ENCODE assay signal across 10 cellular contexts in genomic region chr1:50620680-50621329, GRCh38.
DNase-seq lines count a peak whose midpoint lies in the region; ATAC-seq and TF ChIP-seq lines count a peak whose summit lies in the region.
"Had no signal": no experiment of that assay in that cellular context is flagged by ENCODE, and none has a peak within 500 bp of the region (broad histone marks: within the 10 kb centered on the region; RNA-seq: fewer than 3 reads in every experiment).

No MANE protein-coding gene starts in this region.

- intact Hi-C loops in Caco-2 (cut with micrococcal nuclease; ENCODE audit: unreplicated experiment) (loop anchor here (1.0 kb wide), 2 partner anchors 24 to 83 kb away; no protein-coding TSS in a partner anchor), left lung (cut with DNase I) (no loop called here)

- no peaks in the 10 kb centered on the region for H3K9me3 Mint-ChIP-seq in Caco-2 (ENCODE audit: unreplicated experiment)
- peaks cover 9% of the 10 kb centered on the region for H3K9me3 Mint-ChIP-seq in activated naive CD8-positive, alpha-beta T cell treated with anti-CD3 and anti-CD28 coated beads, Interleukin-2, amount 50 U/mL, for 24 hours

- H3K4me1 ChIP-seq in Caco-2 = no peaks in the 10 kb centered on the region
- no peaks in the 10 kb centered on the region for H3K4me1 ChIP-seq in adipocyte (ENCODE audit: control insufficient read depth, insufficient read depth, low read length)
- H3K4me1 ChIP-seq in left lung = no peaks in the 10 kb centered on the region

- H3K27me3 Mint-ChIP-seq in Caco-2 (ENCODE audit: insufficient read depth, unreplicated experiment) = no peaks in the 10 kb centered on the region
- H3K27me3 Mint-ChIP-seq in activated naive CD8-positive, alpha-beta T cell treated with anti-CD3 and anti-CD28 coated beads, Interleukin-2, amount 50 U/mL, for 24 hours = no peaks in the 10 kb centered on the region

- H3K9me3 ChIP-seq in Caco-2 (no peaks in the 10 kb centered on the region), adipocyte (ENCODE audit: control insufficient read depth, low read length) (no peaks in the 10 kb centered on the region), left lung (no peaks in the 10 kb centered on the region)

- ATAC-seq in left lung (peak; percentile 97), HG03196 (IDR thresholded peaks at IDR 0.05; ENCODE audit: unreplicated experiment) (no peak)
- ATAC-seq in activated naive CD8-positive, alpha-beta T cell treated with anti-CD3 and anti-CD28 coated beads, Interleukin-2, amount 50 U/mL, for 24 hours = no peak
- ATAC-seq: stimulated activated naive CD8-positive, alpha-beta T cell treated with anti-CD3 and anti-CD28 coated beads, Interleukin-15, Interleukin-2, amounts not matched to agents 100 U/mL and 50 U/mL, for 24 hours had no signal

- H3K4me1 Mint-ChIP-seq in Caco-2 (ENCODE audit: low read depth, unreplicated experiment) = no peaks in the 10 kb centered on the region
- no peaks in the 10 kb centered on the region for H3K4me1 Mint-ChIP-seq in activated naive CD8-positive, alpha-beta T cell treated with anti-CD3 and anti-CD28 coated beads, Interleukin-2, amount 50 U/mL, for 24 hours
- H3K4me1 Mint-ChIP-seq: mesothelial cell of epicardium had no signal

- peak; percentile 17 to 61 for TF ChIP-seq CTCF in Caco-2 (IDR thresholded peaks at IDR 0.05; ENCODE audit: insufficient read depth in 1 of 2, low read depth in 1 of 2, low read length in 1 of 2, severe bottlenecking in 1 of 2, unreplicated experiment in 1 of 2)
- peak in 1 of 2 donors; percentile 31 for TF ChIP-seq CTCF in left lung (IDR thresholded peaks at IDR 0.05)

- H3K27me3 ChIP-seq in Caco-2 (replicated peaks; ENCODE audit: control insufficient read depth, insufficient read depth, low read length) (no peaks in the 10 kb centered on the region), adipocyte (replicated peaks; ENCODE audit: control insufficient read depth, insufficient read depth, low read length) (no peaks in the 10 kb centered on the region), left lung (no peaks in the 10 kb centered on the region)

- peak overlapping the region in 1 of 2 donors; percentile 70 for H3K27ac ChIP-seq in left lung

- BruUV-seq in Caco-2 (replicated peaks; lab: Mats Ljungman, UMichigan) = no TSS peak

- H3K36me3 ChIP-seq in Caco-2 (ENCODE audit: control insufficient read depth, insufficient read depth, low read length) (no peaks in the 10 kb centered on the region), adipocyte (ENCODE audit: control insufficient read depth, insufficient read depth, low read length, severe bottlenecking) (no peaks in the 10 kb centered on the region), left lung (no peaks in the 10 kb centered on the region)

- peak overlapping the region; percentile 50 for H3K27ac Mint-ChIP-seq in Caco-2 (ENCODE audit: unreplicated experiment)
- H3K27ac Mint-ChIP-seq in activated naive CD8-positive, alpha-beta T cell treated with anti-CD3 and anti-CD28 coated beads, Interleukin-2, amount 50 U/mL, for 24 hours = no peak overlapping the region
- H3K27ac Mint-ChIP-seq: mesothelial cell of epicardium had no signal

- CTCF ChIA-PET in Caco-2 (lab: Charles Lee) = interaction anchor here (0.6 to 1.7 kb wide), 7 partner anchors 12 to 149 kb away, joined by 3 to 15 read pairs (median 3); no protein-coding TSS in a partner anchor

- no peak overlapping the region for H3K9ac ChIP-seq in adipocyte (ENCODE audit: low read length)

- DNase-seq in Caco-2 (peak; percentile 25 to 27), HuH-7 (ENCODE audit: low spot score) (peak; percentile 14), adipocyte (ENCODE audit: low read depth) (peak; percentile 35), left lung (peak; percentile 83 to 84)
- no peak for DNase-seq in activated naive CD8-positive, alpha-beta T cell treated with anti-CD3 and anti-CD28 coated beads, Interleukin-2, amount 50 U/mL, for 24 hours
- no peak for DNase-seq in stimulated activated naive CD4-positive, alpha-beta T cell (lab: John Stamatoyannopoulos, UW)
- DNase-seq in activated CD8-positive, alpha-beta memory T cell treated with anti-CD3 and anti-CD28 coated beads for 24 hours = no peak
- DNase-seq: stimulated activated naive CD8-positive, alpha-beta T cell treated with anti-CD3 and anti-CD28 coated beads, Interleukin-15, Interleukin-2, amounts not matched to agents 100 U/mL and 50 U/mL, for 24 hours had no signal

- H3K4me3 ChIP-seq in Caco-2 (ENCODE audit: low read depth, low read length) (no peak overlapping the region), adipocyte (ENCODE audit: low read length) (no peak overlapping the region), left lung (no peak overlapping the region)

- H3K4me3 Mint-ChIP-seq in Caco-2 (ENCODE audit: unreplicated experiment) = no peak overlapping the region
- no peak overlapping the region for H3K4me3 Mint-ChIP-seq in activated naive CD8-positive, alpha-beta T cell treated with anti-CD3 and anti-CD28 coated beads, Interleukin-2, amount 50 U/mL, for 24 hours
- H3K4me3 Mint-ChIP-seq: mesothelial cell of epicardium had no signal

- POLR2A ChIA-PET in Caco-2 (lab: Charles Lee) = no interaction called here

- H3K36me3 Mint-ChIP-seq in Caco-2 (ENCODE audit: insufficient read depth, unreplicated experiment) = peaks cover 22% of the 10 kb centered on the region
- H3K36me3 Mint-ChIP-seq in activated naive CD8-positive, alpha-beta T cell treated with anti-CD3 and anti-CD28 coated beads, Interleukin-2, amount 50 U/mL, for 24 hours (ENCODE audit: low read depth) = peaks cover 18% of the 10 kb centered on the region

Comparison
In these comparisons a context has a peak if more than half of its experiments do, and no peak if none do; other contexts are left out.
1. DNase-seq: peak in Caco-2 (2 of 2), HuH-7 (single experiment), adipocyte (single experiment) and left lung (2 of 2); none in activated naive CD8-positive, alpha-beta T cell treated with anti-CD3 and anti-CD28 coated beads, Interleukin-2, amount 50 U/mL, for 24 hours (single experiment), stimulated activated naive CD4-positive, alpha-beta T cell (0 of 6) and activated CD8-positive, alpha-beta memory T cell treated with anti-CD3 and anti-CD28 coated beads for 24 hours (single experiment).